17 cellular contexts compared by ENCODE assay signal in genomic region chr7:53521638-53522184, GRCh38.
A peak's percentile ranks its signal among the peaks of the same experiment; 100 is the strongest.
DNase-seq lines count a peak whose midpoint lies in the region; ATAC-seq and TF ChIP-seq lines count a peak whose summit lies in the region.
"Had no signal": no experiment of that assay in that cellular context is flagged by ENCODE, and none has a peak within 500 bp of the region (broad histone marks: within the 10 kb centered on the region; RNA-seq: fewer than 3 reads in every experiment).

No MANE protein-coding gene starts in this region.

- H3K27me3 ChIP-seq in SJCRH30: no peaks in the 10 kb centered on the region
- H3K27me3 ChIP-seq: BLaER1 treated with 17β-estradiol and CSF1 and Interleukin-3, amounts not matched to agents 10 nM and 100 nM had no signal

- no peaks in the 10 kb centered on the region for H3K36me3 ChIP-seq in SJCRH30
- H3K36me3 ChIP-seq: BLaER1 treated with 17β-estradiol and CSF1 and Interleukin-3, amounts not matched to agents 10 nM and 100 nM had no signal

- no peak for ATAC-seq in HG02840 (IDR thresholded peaks at IDR 0.05; ENCODE audit: low FRiP score, unreplicated experiment)
- ATAC-seq: HepG2 had no signal

- H3K4me3 ChIP-seq in epithelial cell of esophagus (ENCODE audit: low read length) (no peak overlapping the region), SJCRH30 (no peak overlapping the region)
- H3K4me3 ChIP-seq: BLaER1 treated with 17β-estradiol and CSF1 and Interleukin-3, amounts not matched to agents 10 nM and 100 nM had no signal

- no peak for TF ChIP-seq CTCF in epithelial cell of esophagus (IDR thresholded peaks at IDR 0.05; ENCODE audit: insufficient read depth, low read depth, low read length, missing control alignments)

- H3K27ac ChIP-seq in SJCRH30: no peak overlapping the region
- H3K27ac ChIP-seq: BLaER1 treated with 17β-estradiol and CSF1 and Interleukin-3, amounts not matched to agents 10 nM and 100 nM had no signal

- no peaks in the 10 kb centered on the region for H3K9me3 ChIP-seq in SJCRH30 (replicated peaks)

- no peaks in the 10 kb centered on the region for H3K4me1 ChIP-seq in SJCRH30
- H3K4me1 ChIP-seq: BLaER1 treated with 17β-estradiol and CSF1 and Interleukin-3, amounts not matched to agents 10 nM and 100 nM had no signal

- peak; percentile 5 for DNase-seq in NCI-H345 treated with DMSO at 0.1 percent for 48 hours (lab: John Stamatoyannopoulos, UW; ENCODE audit: unreplicated experiment)
- no peak for DNase-seq in NCI-H345 (lab: John Stamatoyannopoulos, UW)
- peak; percentile 20 for DNase-seq in DMS 273 (lab: John Stamatoyannopoulos, UW; ENCODE audit: unreplicated experiment)
- peak; percentile 14 for DNase-seq in NCI-H128 (lab: John Stamatoyannopoulos, UW; ENCODE audit: unreplicated experiment)
- peak; percentile 25 for DNase-seq in epithelial cell of esophagus (ENCODE audit: low read depth)
- DNase-seq in stimulated activated CD4-positive, alpha-beta T cell treated with anti-CD3 and anti-CD28 coated beads, Interleukin-15, amount 100 ng/mL, for 24 hours: no peak
- DNase-seq in SJCRH30: no peak
- DNase-seq: ACHN; Calu3; CD4-positive, CD25-positive, alpha-beta regulatory T cell; DMS153; GF-D8; HCEC 1CT; HFFc6 had no signal

Comparison
In these comparisons a context has a peak if more than half of its experiments do, and no peak if none do; other contexts are left out.
1. DNase-seq: peak in NCI-H345 treated with DMSO at 0.1 percent for 48 hours (single experiment), DMS 273 (single experiment), NCI-H128 (single experiment) and epithelial cell of esophagus (single experiment); none in NCI-H345 (single experiment), stimulated activated CD4-positive, alpha-beta T cell treated with anti-CD3 and anti-CD28 coated beads, Interleukin-15, amount 100 ng/mL, for 24 hours (single experiment) and SJCRH30 (0 of 2).